In genomic region chr19:40305403-40305802, GRCh38 we compare ENCODE assay signal across 1 cellular context.
TF ChIP-seq lines count a peak whose summit lies in the region.

No MANE protein-coding gene starts in this region.

TF ChIP-seq in HEK293, 187 proteins besides CTCF, POLR2A, EP300 and RAD21 (continued from another document):
- no peak for TF ChIP-seq PRDM10 (tag by site-specific recombination; IDR thresholded peaks at IDR 0.05)
- TF ChIP-seq PRDM2 (tag by site-specific recombination; IDR thresholded peaks at IDR 0.05; ENCODE audit: borderline replicate concordance) = no peak
- TF ChIP-seq ZNF670 (tag by site-specific recombination; IDR thresholded peaks at IDR 0.05; ENCODE audit: low read depth) = no peak
- no peak for TF ChIP-seq ZBTB10 (tag by site-specific recombination; IDR thresholded peaks at IDR 0.05)
- TF ChIP-seq TRIM28 (IDR thresholded peaks at IDR 0.05; ENCODE audit: borderline replicate concordance, low read length) = no peak
- no peak for TF ChIP-seq TCF7L2 (IDR thresholded peaks at IDR 0.05; ENCODE audit: borderline replicate concordance, low read depth, low read length)
- TF ChIP-seq ZNF704 (tag by site-specific recombination; IDR thresholded peaks at IDR 0.05) = no peak
- TF ChIP-seq ZNF2 (tag by site-specific recombination; IDR thresholded peaks at IDR 0.05) = 0 out of 2 replicates have a peak, but pooled peaks have one; percentile 52
- no peak for TF ChIP-seq KLF7 (tag by site-specific recombination; IDR thresholded peaks at IDR 0.05; ENCODE audit: borderline replicate concordance)
- TF ChIP-seq PRDM6 (tag by site-specific recombination; IDR thresholded peaks at IDR 0.05) = no peak
- no peak for TF ChIP-seq MZF1 (tag by site-specific recombination; IDR thresholded peaks at IDR 0.05; ENCODE audit: borderline replicate concordance)
- no peak; the same call in 1 of the 2 replicates for TF ChIP-seq ZNF449 (tag by site-specific recombination; IDR thresholded peaks at IDR 0.05)
- peak; percentile 52; the same call in 1 of the 2 replicates for TF ChIP-seq ZBTB44 (tag by site-specific recombination; IDR thresholded peaks at IDR 0.05)
- TF ChIP-seq ZNF335 (tag by site-specific recombination; conservative IDR thresholded peaks at IDR 0.05) = no peak
- no peak for TF ChIP-seq ZNF362 (tag by site-specific recombination; IDR thresholded peaks at IDR 0.05)
- TF ChIP-seq ZNF354C (tag by site-specific recombination; IDR thresholded peaks at IDR 0.05; ENCODE audit: borderline replicate concordance, low read depth) = no peak
- TF ChIP-seq KLF8 (tag by site-specific recombination; IDR thresholded peaks at IDR 0.05) = peak; percentile 59
- TF ChIP-seq ZNF513 (tag by site-specific recombination; IDR thresholded peaks at IDR 0.05) = no peak
- TF ChIP-seq ZNF221 (tag by site-specific recombination; IDR thresholded peaks at IDR 0.05; ENCODE audit: borderline replicate concordance) = no peak
- TF ChIP-seq ZSCAN30 (tag by site-specific recombination; IDR thresholded peaks at IDR 0.05) = 0 out of 2 replicates have a peak, but pooled peaks have one; percentile 59
- peak; percentile 18; the same call in 1 of the 2 replicates for TF ChIP-seq ZNF629 (tag by site-specific recombination; IDR thresholded peaks at IDR 0.05)
- TF ChIP-seq ZIC2 (tag by site-specific recombination; IDR thresholded peaks at IDR 0.05) = no peak
- TF ChIP-seq OVOL3 (tag by site-specific recombination; IDR thresholded peaks at IDR 0.05) = no peak
- no peak for TF ChIP-seq ZNF416 (tag by site-specific recombination; IDR thresholded peaks at IDR 0.05)
TF ChIP-seq in HEK293: peak in this region for 18.
